Comparison of ENCODE assay signal across 1 cellular context in the genomic region with DNA sequence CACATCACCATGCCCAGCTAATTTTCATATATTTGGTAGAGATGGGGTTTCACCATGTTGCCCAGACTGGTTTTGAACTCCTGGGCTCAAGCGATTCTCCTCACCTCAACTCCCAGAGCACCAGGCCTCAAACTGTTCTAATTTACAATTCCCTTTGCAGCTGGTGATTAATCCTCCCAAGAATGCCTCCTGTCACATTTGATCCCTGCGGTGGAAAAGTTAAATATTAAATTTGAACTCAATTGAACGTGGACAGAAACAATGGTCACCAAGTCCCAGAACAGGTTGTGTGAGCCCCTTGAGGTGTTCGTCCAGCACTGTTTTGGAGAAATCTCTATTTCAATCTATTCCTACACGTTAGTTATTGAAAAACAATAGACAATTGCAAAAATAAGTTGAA.
TF ChIP-seq lines count a peak whose summit lies in the region.

No MANE protein-coding gene starts in this region.

TF ChIP-seq in WTC11, 78 proteins besides CTCF, POLR2A, EP300 and RAD21 (continued from another document):
- TF ChIP-seq, protein P1, sequence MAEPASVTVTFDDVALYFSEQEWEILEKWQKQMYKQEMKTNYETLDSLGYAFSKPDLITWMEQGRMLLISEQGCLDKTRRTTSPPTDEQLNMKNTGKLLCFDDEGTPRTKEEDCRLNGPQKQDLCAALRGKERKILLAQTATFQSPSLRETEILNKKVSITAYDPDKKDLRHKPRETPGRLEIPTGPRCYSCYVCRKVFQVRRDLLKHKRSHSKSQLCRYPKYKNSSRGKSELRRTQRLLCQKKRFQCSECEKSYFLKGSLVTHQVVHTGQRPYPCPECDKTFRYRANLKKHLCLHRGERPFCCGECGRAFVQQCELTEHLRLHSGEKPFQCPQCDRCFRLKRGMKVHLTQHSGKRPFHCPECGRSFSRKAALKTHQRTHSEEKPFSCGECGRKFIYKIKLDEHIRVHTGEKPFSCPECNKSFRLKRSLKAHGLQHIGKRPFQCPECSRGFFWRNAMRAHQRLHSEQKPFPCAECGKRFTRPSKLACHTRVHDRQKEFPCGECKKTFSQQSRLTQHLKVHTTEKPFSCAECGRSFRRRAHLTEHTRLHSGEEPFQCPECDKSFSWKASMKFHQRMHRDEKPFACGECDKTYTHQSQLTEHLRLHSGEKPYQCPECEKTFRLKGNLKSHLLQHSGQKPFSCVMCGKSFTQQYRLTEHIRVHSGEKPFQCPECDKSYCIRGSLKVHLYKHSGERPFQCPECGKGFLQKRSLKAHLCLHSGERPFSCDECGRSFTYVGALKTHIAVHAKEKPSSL (CRISPR knock-in tag; conservative IDR thresholded peaks at IDR 0.05) = no peak
- TF ChIP-seq ELF4 (CRISPR knock-in tag; IDR thresholded peaks at IDR 0.05; ENCODE audit: low read depth) = no peak
